In the genomic region with DNA sequence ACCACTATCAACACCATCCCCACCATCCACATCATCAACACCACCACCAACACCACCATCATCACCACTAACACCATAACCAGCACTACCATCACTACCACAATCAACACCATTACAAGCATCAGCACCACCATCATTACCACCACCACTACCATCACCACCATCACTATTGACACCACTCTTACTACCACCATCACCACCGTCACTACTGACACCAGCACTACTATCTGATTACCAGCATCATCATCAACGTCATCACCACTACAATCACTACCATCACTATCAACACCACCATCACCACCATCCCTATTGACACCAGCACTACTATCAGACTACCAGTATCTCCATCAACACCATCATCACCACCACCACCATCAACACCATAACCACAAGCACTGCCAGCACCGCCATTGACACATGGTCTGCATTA, we compare ENCODE assay signal across 2 cellular contexts.
TF ChIP-seq lines count a peak whose summit lies in the region.

No MANE protein-coding gene starts in this region.

TF ChIP-seq in GM12878, 131 proteins besides CTCF, POLR2A, EP300 and RAD21 (continued from another document and continues in another):
- TF ChIP-seq, protein P1, sequence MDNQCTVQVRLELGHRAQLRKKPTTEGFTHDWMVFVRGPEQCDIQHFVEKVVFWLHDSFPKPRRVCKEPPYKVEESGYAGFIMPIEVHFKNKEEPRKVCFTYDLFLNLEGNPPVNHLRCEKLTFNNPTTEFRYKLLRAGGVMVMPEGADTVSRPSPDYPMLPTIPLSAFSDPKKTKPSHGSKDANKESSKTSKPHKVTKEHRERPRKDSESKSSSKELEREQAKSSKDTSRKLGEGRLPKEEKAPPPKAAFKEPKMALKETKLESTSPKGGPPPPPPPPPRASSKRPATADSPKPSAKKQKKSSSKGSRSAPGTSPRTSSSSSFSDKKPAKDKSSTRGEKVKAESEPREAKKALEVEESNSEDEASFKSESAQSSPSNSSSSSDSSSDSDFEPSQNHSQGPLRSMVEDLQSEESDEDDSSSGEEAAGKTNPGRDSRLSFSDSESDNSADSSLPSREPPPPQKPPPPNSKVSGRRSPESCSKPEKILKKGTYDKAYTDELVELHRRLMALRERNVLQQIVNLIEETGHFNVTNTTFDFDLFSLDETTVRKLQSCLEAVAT (IDR thresholded peaks at IDR 0.05) = peak; percentile 79; the same call in 1 of the 2 replicates
- TF ChIP-seq RFX5 (IDR thresholded peaks at IDR 0.05; ENCODE audit: low read depth, low read length) (no peak), NBN (IDR thresholded peaks at IDR 0.05) (peak; percentile 83), TCF12 (IDR thresholded peaks at IDR 0.05; ENCODE audit: low read depth, low read length) (no peak), SMAD1 (IDR thresholded peaks at IDR 0.05; ENCODE audit: low read depth, partially characterized antibody) (no peak), YBX1 (IDR thresholded peaks at IDR 0.05) (0 out of 2 replicates have a peak, but pooled peaks have one; percentile 49), CBX3 (IDR thresholded peaks at IDR 0.05; ENCODE audit: borderline replicate concordance, low read depth) (no peak), EGR1 (IDR thresholded peaks at IDR 0.05; ENCODE audit: borderline replicate concordance in 1 of 2, low read depth in 2 of 2, low read length in 2 of 2) (no peak), TBL1XR1 (IDR thresholded peaks at IDR 0.05; ENCODE audit: low read depth, low read length) (no peak), JUND (IDR thresholded peaks at IDR 0.05; ENCODE audit: low read depth, low read length) (no peak), NR2C1 (IDR thresholded peaks at IDR 0.05) (no peak), NFXL1 (IDR thresholded peaks at IDR 0.05; ENCODE audit: borderline replicate concordance) (no peak), NR2F1 (conservative IDR thresholded peaks at IDR 0.05) (no peak), POLR2AphosphoS5 (IDR thresholded peaks at IDR 0.05; ENCODE audit: low read length) (peak; percentile 50; the same call in 1 of the 2 replicates), POU2F2 (IDR thresholded peaks at IDR 0.05; ENCODE audit: borderline replicate concordance, low read depth, low read length) (no peak)
- TF ChIP-seq, protein P2, sequence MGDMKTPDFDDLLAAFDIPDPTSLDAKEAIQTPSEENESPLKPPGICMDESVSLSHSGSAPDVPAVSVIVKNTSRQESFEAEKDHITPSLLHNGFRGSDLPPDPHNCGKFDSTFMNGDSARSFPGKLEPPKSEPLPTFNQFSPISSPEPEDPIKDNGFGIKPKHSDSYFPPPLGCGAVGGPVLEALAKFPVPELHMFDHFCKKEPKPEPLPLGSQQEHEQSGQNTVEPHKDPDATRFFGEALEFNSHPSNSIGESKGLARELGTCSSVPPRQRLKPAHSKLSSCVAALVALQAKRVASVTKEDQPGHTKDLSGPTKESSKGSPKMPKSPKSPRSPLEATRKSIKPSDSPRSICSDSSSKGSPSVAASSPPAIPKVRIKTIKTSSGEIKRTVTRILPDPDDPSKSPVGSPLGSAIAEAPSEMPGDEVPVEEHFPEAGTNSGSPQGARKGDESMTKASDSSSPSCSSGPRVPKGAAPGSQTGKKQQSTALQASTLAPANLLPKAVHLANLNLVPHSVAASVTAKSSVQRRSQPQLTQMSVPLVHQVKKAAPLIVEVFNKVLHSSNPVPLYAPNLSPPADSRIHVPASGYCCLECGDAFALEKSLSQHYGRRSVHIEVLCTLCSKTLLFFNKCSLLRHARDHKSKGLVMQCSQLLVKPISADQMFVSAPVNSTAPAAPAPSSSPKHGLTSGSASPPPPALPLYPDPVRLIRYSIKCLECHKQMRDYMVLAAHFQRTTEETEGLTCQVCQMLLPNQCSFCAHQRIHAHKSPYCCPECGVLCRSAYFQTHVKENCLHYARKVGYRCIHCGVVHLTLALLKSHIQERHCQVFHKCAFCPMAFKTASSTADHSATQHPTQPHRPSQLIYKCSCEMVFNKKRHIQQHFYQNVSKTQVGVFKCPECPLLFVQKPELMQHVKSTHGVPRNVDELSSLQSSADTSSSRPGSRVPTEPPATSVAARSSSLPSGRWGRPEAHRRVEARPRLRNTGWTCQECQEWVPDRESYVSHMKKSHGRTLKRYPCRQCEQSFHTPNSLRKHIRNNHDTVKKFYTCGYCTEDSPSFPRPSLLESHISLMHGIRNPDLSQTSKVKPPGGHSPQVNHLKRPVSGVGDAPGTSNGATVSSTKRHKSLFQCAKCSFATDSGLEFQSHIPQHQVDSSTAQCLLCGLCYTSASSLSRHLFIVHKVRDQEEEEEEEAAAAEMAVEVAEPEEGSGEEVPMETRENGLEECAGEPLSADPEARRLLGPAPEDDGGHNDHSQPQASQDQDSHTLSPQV (IDR thresholded peaks at IDR 0.05) = no peak
- TF ChIP-seq, protein P3, sequence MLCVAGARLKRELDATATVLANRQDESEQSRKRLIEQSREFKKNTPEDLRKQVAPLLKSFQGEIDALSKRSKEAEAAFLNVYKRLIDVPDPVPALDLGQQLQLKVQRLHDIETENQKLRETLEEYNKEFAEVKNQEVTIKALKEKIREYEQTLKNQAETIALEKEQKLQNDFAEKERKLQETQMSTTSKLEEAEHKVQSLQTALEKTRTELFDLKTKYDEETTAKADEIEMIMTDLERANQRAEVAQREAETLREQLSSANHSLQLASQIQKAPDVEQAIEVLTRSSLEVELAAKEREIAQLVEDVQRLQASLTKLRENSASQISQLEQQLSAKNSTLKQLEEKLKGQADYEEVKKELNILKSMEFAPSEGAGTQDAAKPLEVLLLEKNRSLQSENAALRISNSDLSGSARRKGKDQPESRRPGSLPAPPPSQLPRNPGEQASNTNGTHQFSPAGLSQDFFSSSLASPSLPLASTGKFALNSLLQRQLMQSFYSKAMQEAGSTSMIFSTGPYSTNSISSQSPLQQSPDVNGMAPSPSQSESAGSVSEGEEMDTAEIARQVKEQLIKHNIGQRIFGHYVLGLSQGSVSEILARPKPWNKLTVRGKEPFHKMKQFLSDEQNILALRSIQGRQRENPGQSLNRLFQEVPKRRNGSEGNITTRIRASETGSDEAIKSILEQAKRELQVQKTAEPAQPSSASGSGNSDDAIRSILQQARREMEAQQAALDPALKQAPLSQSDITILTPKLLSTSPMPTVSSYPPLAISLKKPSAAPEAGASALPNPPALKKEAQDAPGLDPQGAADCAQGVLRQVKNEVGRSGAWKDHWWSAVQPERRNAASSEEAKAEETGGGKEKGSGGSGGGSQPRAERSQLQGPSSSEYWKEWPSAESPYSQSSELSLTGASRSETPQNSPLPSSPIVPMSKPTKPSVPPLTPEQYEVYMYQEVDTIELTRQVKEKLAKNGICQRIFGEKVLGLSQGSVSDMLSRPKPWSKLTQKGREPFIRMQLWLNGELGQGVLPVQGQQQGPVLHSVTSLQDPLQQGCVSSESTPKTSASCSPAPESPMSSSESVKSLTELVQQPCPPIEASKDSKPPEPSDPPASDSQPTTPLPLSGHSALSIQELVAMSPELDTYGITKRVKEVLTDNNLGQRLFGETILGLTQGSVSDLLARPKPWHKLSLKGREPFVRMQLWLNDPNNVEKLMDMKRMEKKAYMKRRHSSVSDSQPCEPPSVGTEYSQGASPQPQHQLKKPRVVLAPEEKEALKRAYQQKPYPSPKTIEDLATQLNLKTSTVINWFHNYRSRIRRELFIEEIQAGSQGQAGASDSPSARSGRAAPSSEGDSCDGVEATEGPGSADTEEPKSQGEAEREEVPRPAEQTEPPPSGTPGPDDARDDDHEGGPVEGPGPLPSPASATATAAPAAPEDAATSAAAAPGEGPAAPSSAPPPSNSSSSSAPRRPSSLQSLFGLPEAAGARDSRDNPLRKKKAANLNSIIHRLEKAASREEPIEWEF (IDR thresholded peaks at IDR 0.05; ENCODE audit: insufficient replicate concordance, low read depth, low read length) = no peak

TF ChIP-seq in GM12891, 5 proteins besides CTCF, POLR2A, EP300 and RAD21 (continued from another document):
- TF ChIP-seq POLR2AphosphoS5 (IDR thresholded peaks at IDR 0.05; ENCODE audit: low read depth, low read length) (no peak), TAF1 (IDR thresholded peaks at IDR 0.05; ENCODE audit: low read depth, low read length) (no peak)
